ENCODE assay signal across 1 cellular context in genomic region chr13:22256111-22256639, GRCh38.
TF ChIP-seq lines count a peak whose summit lies in the region.

No MANE protein-coding gene starts in this region.

TF ChIP-seq in HCT116, 20 proteins besides CTCF, POLR2A, EP300 and RAD21 (continued from another document):
- no peak for TF ChIP-seq CBX3 (IDR thresholded peaks at IDR 0.05; ENCODE audit: low read depth)
- no peak for TF ChIP-seq ZNF274 (IDR thresholded peaks at IDR 0.05; ENCODE audit: low read depth, low read length)
- TF ChIP-seq MAX (IDR thresholded peaks at IDR 0.05): no peak
- TF ChIP-seq SIN3A (IDR thresholded peaks at IDR 0.05; ENCODE audit: low read depth): no peak
- TF ChIP-seq CEBPB (IDR thresholded peaks at IDR 0.05; ENCODE audit: low read depth): no peak
- TF ChIP-seq ZBTB33 (IDR thresholded peaks at IDR 0.05; ENCODE audit: extremely low read depth, insufficient replicate concordance, low read length): no peak
- no peak for TF ChIP-seq FOSL1 (IDR thresholded peaks at IDR 0.05; ENCODE audit: low read depth)
- no peak for TF ChIP-seq ELF1 (IDR thresholded peaks at IDR 0.05; ENCODE audit: borderline replicate concordance, low read depth)
- TF ChIP-seq ATF3 (IDR thresholded peaks at IDR 0.05): no peak
- no peak for TF ChIP-seq EZH2 (IDR thresholded peaks at IDR 0.05)
TF ChIP-seq in HCT116: peak in this region for 0.
